Comparison of ENCODE assay signal across 8 cellular contexts in the genomic region with DNA sequence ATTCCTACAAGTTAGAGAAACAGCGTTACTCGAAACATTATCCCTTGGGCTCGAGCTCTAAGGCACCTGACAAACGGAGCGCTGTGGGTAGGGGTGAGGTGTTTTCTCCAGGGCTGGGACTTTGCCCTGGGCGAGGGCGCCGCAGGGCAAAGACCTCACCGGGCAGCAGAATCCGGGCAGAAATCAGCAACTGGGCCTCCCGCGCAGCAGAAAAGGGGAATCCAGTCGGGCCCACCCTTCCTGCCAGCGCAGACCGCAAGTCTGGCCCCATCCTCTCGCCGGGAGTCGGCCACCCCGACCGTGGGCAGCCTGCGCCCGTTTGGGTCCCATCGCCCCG. TPM values are rescaled to one million over a fixed set of nuclear protein-coding genes. Genes with fewer than 3 reads are reported as not detected.
DNase-seq lines count a peak whose midpoint lies in the region; ATAC-seq, FAIRE-seq and TF ChIP-seq lines count a peak whose summit lies in the region.

No MANE protein-coding gene starts in this region.

- H3K9me1 ChIP-seq in keratinocyte (ENCODE audit: control insufficient read depth, extremely low read depth, insufficient read depth, low read length) = no peaks in the 10 kb centered on the region

- H3K79me2 ChIP-seq in keratinocyte (ENCODE audit: control insufficient read depth, insufficient read depth, low read length) = peaks cover 28% of the 10 kb centered on the region

- DNase-seq in activated CD8-positive, alpha-beta memory T cell treated with anti-CD3 and anti-CD28 coated beads, Interleukin-2, amount 10 ng/mL, durations not matched to agents 7 days and 5 days = no peak
- DNase-seq in activated CD8-positive, alpha-beta memory T cell treated with anti-CD3 and anti-CD28 coated beads, Interleukin-2, amount 50 U/mL, for 48 hours = no peak
- peak; percentile 76 for DNase-seq in KBM-7
- peak; percentile 52 for DNase-seq in activated naive CD8-positive, alpha-beta T cell treated with anti-CD3 and anti-CD28 coated beads, Interleukin-2, amount 50 U/mL, for 24 hours
- DNase-seq in keratinocyte (ENCODE audit: low read depth, low spot score) = no peak
- DNase-seq in middle frontal gyrus (ENCODE audit: extremely low spot score, low spot score) = no peak

- ATAC-seq in activated CD8-positive, alpha-beta memory T cell treated with anti-CD3 and anti-CD28 coated beads, Interleukin-2, amount 10 ng/mL, durations not matched to agents 7 days and 5 days = no peak
- no peak for ATAC-seq in activated naive CD8-positive, alpha-beta T cell treated with anti-CD3 and anti-CD28 coated beads, Interleukin-2, amount 50 U/mL, for 24 hours
- ATAC-seq in HG03025 (IDR thresholded peaks at IDR 0.05; ENCODE audit: low FRiP score, unreplicated experiment) = no peak

- peak overlapping the region; percentile 87 for H3K27ac Mint-ChIP-seq in activated CD8-positive, alpha-beta memory T cell treated with anti-CD3 and anti-CD28 coated beads, Interleukin-2, amount 10 ng/mL, durations not matched to agents 7 days and 5 days
- H3K27ac Mint-ChIP-seq in activated naive CD8-positive, alpha-beta T cell treated with anti-CD3 and anti-CD28 coated beads, Interleukin-2, amount 50 U/mL, for 24 hours = peak overlapping the region; percentile 84
- H3K27ac Mint-ChIP-seq in stimulated activated naive CD8-positive, alpha-beta T cell treated with anti-CD3 and anti-CD28 coated beads, Interleukin-15, Interleukin-2, amounts not matched to agents 100 ng/mL and 50 ng/mL, for 24 hours = peak overlapping the region; percentile 84

- H3K9me3 ChIP-seq in keratinocyte (ENCODE audit: control insufficient read depth, low read depth, low read length) = no peaks in the 10 kb centered on the region

- dilution Hi-C loops in keratinocyte (cut with MboI; ENCODE audit: extremely low pct_ligation_motif_present, low sequenced_read_pairs) = no loop called here

- no peak for FAIRE-seq in keratinocyte (lab: Jason Lieb, UNC)

- peak overlapping the region; percentile 94 for H3K4me3 Mint-ChIP-seq in activated CD8-positive, alpha-beta memory T cell treated with anti-CD3 and anti-CD28 coated beads, Interleukin-2, amount 10 ng/mL, durations not matched to agents 7 days and 5 days
- H3K4me3 Mint-ChIP-seq in activated naive CD8-positive, alpha-beta T cell treated with anti-CD3 and anti-CD28 coated beads, Interleukin-2, amount 50 U/mL, for 24 hours = peak overlapping the region; percentile 92
- peak overlapping the region; percentile 87 for H3K4me3 Mint-ChIP-seq in stimulated activated naive CD8-positive, alpha-beta T cell treated with anti-CD3 and anti-CD28 coated beads, Interleukin-15, Interleukin-2, amounts not matched to agents 100 ng/mL and 50 ng/mL, for 24 hours

- peak overlapping the region; percentile 80 for H3K9ac ChIP-seq in keratinocyte (ENCODE audit: control insufficient read depth, extremely low read depth, insufficient read depth, low read length)

- H3K4me1 Mint-ChIP-seq in activated CD8-positive, alpha-beta memory T cell treated with anti-CD3 and anti-CD28 coated beads, Interleukin-2, amount 10 ng/mL, durations not matched to agents 7 days and 5 days = peaks cover 25% of the 10 kb centered on the region
- peaks cover 35% of the 10 kb centered on the region for H3K4me1 Mint-ChIP-seq in activated naive CD8-positive, alpha-beta T cell treated with anti-CD3 and anti-CD28 coated beads, Interleukin-2, amount 50 U/mL, for 24 hours
- peaks cover 32% of the 10 kb centered on the region for H3K4me1 Mint-ChIP-seq in stimulated activated naive CD8-positive, alpha-beta T cell treated with anti-CD3 and anti-CD28 coated beads, Interleukin-15, Interleukin-2, amounts not matched to agents 100 ng/mL and 50 ng/mL, for 24 hours (ENCODE audit: low read depth)

- no peak for TF ChIP-seq CTCF in keratinocyte (optimal IDR thresholded peaks at IDR 0.05 in 1 of 3, IDR thresholded peaks at IDR 0.05 in 1 of 3, conservative IDR thresholded peaks at IDR 0.05 in 1 of 3; ENCODE audit: extremely low read depth in 1 of 3, insufficient read depth in 2 of 3, low read length in 3 of 3)

- no peaks in the 10 kb centered on the region for H3K27me3 Mint-ChIP-seq in activated CD8-positive, alpha-beta memory T cell treated with anti-CD3 and anti-CD28 coated beads, Interleukin-2, amount 10 ng/mL, durations not matched to agents 7 days and 5 days
- H3K27me3 Mint-ChIP-seq in activated naive CD8-positive, alpha-beta T cell treated with anti-CD3 and anti-CD28 coated beads, Interleukin-2, amount 50 U/mL, for 24 hours = no peaks in the 10 kb centered on the region
- no peaks in the 10 kb centered on the region for H3K27me3 Mint-ChIP-seq in stimulated activated naive CD8-positive, alpha-beta T cell treated with anti-CD3 and anti-CD28 coated beads, Interleukin-15, Interleukin-2, amounts not matched to agents 100 ng/mL and 50 ng/mL, for 24 hours

- no peaks in the 10 kb centered on the region for H3K9me3 Mint-ChIP-seq in activated CD8-positive, alpha-beta memory T cell treated with anti-CD3 and anti-CD28 coated beads, Interleukin-2, amount 10 ng/mL, durations not matched to agents 7 days and 5 days (ENCODE audit: low read depth)
- no peaks in the 10 kb centered on the region for H3K9me3 Mint-ChIP-seq in activated naive CD8-positive, alpha-beta T cell treated with anti-CD3 and anti-CD28 coated beads, Interleukin-2, amount 50 U/mL, for 24 hours
- H3K9me3 Mint-ChIP-seq in stimulated activated naive CD8-positive, alpha-beta T cell treated with anti-CD3 and anti-CD28 coated beads, Interleukin-15, Interleukin-2, amounts not matched to agents 100 ng/mL and 50 ng/mL, for 24 hours = no peaks in the 10 kb centered on the region

- H3K27ac ChIP-seq in keratinocyte (ENCODE audit: control insufficient read depth, insufficient read depth, low read length) = peak overlapping the region; percentile 61

- in situ Hi-C loops in KBM-7 (cut with MboI; ENCODE audit: low pct_unique_long_range_greater_than_20kb, low sequenced_read_pairs) = no loop called here

- peak overlapping the region; percentile 86 for H3K4me2 ChIP-seq in keratinocyte (ENCODE audit: control insufficient read depth, extremely low read depth, insufficient read depth, low read depth, low read length)

- H3K4me1 ChIP-seq in keratinocyte (ENCODE audit: control insufficient read depth, extremely low read depth, insufficient read depth, low read length) = peaks cover 18% of the 10 kb centered on the region

- no peaks in the 10 kb centered on the region for H3K27me3 ChIP-seq in keratinocyte (ENCODE audit: control insufficient read depth, extremely low read depth, insufficient read depth, low read length)

- peaks cover 28% of the 10 kb centered on the region for H3K36me3 Mint-ChIP-seq in activated CD8-positive, alpha-beta memory T cell treated with anti-CD3 and anti-CD28 coated beads, Interleukin-2, amount 10 ng/mL, durations not matched to agents 7 days and 5 days
- peaks cover 36% of the 10 kb centered on the region for H3K36me3 Mint-ChIP-seq in activated naive CD8-positive, alpha-beta T cell treated with anti-CD3 and anti-CD28 coated beads, Interleukin-2, amount 50 U/mL, for 24 hours (ENCODE audit: low read depth)
- H3K36me3 Mint-ChIP-seq in stimulated activated naive CD8-positive, alpha-beta T cell treated with anti-CD3 and anti-CD28 coated beads, Interleukin-15, Interleukin-2, amounts not matched to agents 100 ng/mL and 50 ng/mL, for 24 hours (ENCODE audit: low read depth) = peaks cover 38% of the 10 kb centered on the region

- CTCF ChIA-PET in activated CD8-positive, alpha-beta memory T cell treated with anti-CD3 and anti-CD28 coated beads, Interleukin-2, amount 10 ng/mL, durations not matched to agents 7 days and 5 days (lab: Charles Lee) = interaction anchor here (1.2 kb wide), 1 partner anchor 18 kb away, joined by 3 read pairs; no protein-coding TSS in a partner anchor

- H4K20me1 ChIP-seq in keratinocyte (ENCODE audit: control insufficient read depth, extremely low read depth, insufficient read depth, low read length) = no peaks in the 10 kb centered on the region

- no peak overlapping the region for H2AFZ ChIP-seq in keratinocyte (ENCODE audit: control insufficient read depth, low read length)

- peak overlapping the region; percentile 59 to 83 (median 72) for H3K4me3 ChIP-seq in keratinocyte (ENCODE audit: control insufficient read depth in 2 of 3, extremely low read depth in 1 of 3, insufficient read depth in 2 of 3, low read depth in 1 of 3, low read length in 3 of 3)

- H3K36me3 ChIP-seq in keratinocyte (ENCODE audit: control insufficient read depth in 2 of 2, extremely low read depth in 1 of 2, insufficient read depth in 2 of 2, low read length in 2 of 2) = peaks cover 3 to 12% of the 10 kb centered on the region in 2 experiments

RNA-seq across cellular contexts. Expression of a gene that starts 0.4 kb away (rescaled TPM):
- 10 to 100 TPM; 22.3 to 26.3 TPM for total RNA-seq in activated CD8-positive, alpha-beta memory T cell treated with anti-CD3 and anti-CD28 coated beads, Interleukin-2, amount 10 ng/mL, durations not matched to agents 7 days and 5 days
- 6.6 to 11.1 TPM (median 10.1 TPM) in 3 replicates for polyA plus RNA-seq in keratinocyte
- 14.9 TPM for polyA plus RNA-seq in keratinocyte (2011; ENCODE audit: low read depth)
- polyA plus RNA-seq in keratinocyte (2011; cell fraction: cytosol; rRNA removed) = 6.3 and 11.7 TPM in 2 replicates
- polyA plus RNA-seq in keratinocyte (2011; cell fraction: nucleus; rRNA removed) = 5.6 and 7.6 TPM in 2 replicates
- 6.2 and 9.4 TPM in 2 replicates for polyA plus RNA-seq in keratinocyte (2012; ENCODE audit: low replicate concordance)
- polyA minus RNA-seq in keratinocyte = 2.3 to 18.1 TPM (median 6.6 TPM) in 3 replicates
- polyA minus RNA-seq in keratinocyte (2011; cell fraction: cytosol; rRNA and poly(A)+ RNA removed) = 9.0 TPM
- 9.0 and 15.9 TPM in 2 replicates for polyA minus RNA-seq in keratinocyte (2011; cell fraction: nucleus; rRNA and poly(A)+ RNA removed)

RNA-seq across cellular contexts. Expression of a gene that starts 0.8 kb away (rescaled TPM):
- 10 to 100 TPM; 72.0 to 76.9 TPM for total RNA-seq in activated CD8-positive, alpha-beta memory T cell treated with anti-CD3 and anti-CD28 coated beads, Interleukin-2, amount 10 ng/mL, durations not matched to agents 7 days and 5 days
- 4.4 to 19.7 TPM (median 16.7 TPM) in 3 replicates for polyA plus RNA-seq in keratinocyte
- polyA plus RNA-seq in keratinocyte (2011; ENCODE audit: low read depth) = 2.5 TPM
- 5.0 and 9.0 TPM in 2 replicates for polyA plus RNA-seq in keratinocyte (2011; cell fraction: cytosol; rRNA removed)
- 6.2 and 7.3 TPM in 2 replicates for polyA plus RNA-seq in keratinocyte (2011; cell fraction: nucleus; rRNA removed)
- 1.9 and 16.4 TPM in 2 replicates for polyA plus RNA-seq in keratinocyte (2012; ENCODE audit: low replicate concordance)
- 2.3 to 14.4 TPM (median 4.9 TPM) in 3 replicates for polyA minus RNA-seq in keratinocyte
- polyA minus RNA-seq in keratinocyte (2011; cell fraction: cytosol; rRNA and poly(A)+ RNA removed) = 7.9 TPM
- 1.6 and 2.4 TPM in 2 replicates for polyA minus RNA-seq in keratinocyte (2011; cell fraction: nucleus; rRNA and poly(A)+ RNA removed)

Comparison
In these comparisons a context has a peak if more than half of its experiments do, and no peak if none do; other contexts are left out.
1. DNase-seq: peak in KBM-7 (single experiment) and activated naive CD8-positive, alpha-beta T cell treated with anti-CD3 and anti-CD28 coated beads, Interleukin-2, amount 50 U/mL, for 24 hours (single experiment); none in activated CD8-positive, alpha-beta memory T cell treated with anti-CD3 and anti-CD28 coated beads, Interleukin-2, amount 10 ng/mL, durations not matched to agents 7 days and 5 days (single experiment), activated CD8-positive, alpha-beta memory T cell treated with anti-CD3 and anti-CD28 coated beads, Interleukin-2, amount 50 U/mL, for 48 hours (single experiment), keratinocyte (single experiment) and middle frontal gyrus (single experiment).
2. Peak in every context shown above with its lines, with median percentiles within 50 percentile points of each other: H3K27ac Mint-ChIP-seq and H3K4me3 Mint-ChIP-seq.